Comparison of ENCODE assay signal across 8 cellular contexts in genomic region chr9:109974143-109974917, GRCh38.
DNase-seq lines count a peak whose midpoint lies in the region; ATAC-seq and TF ChIP-seq lines count a peak whose summit lies in the region.

No MANE protein-coding gene starts in this region.

- no peak for TF ChIP-seq POLR2A in heart left ventricle (IDR thresholded peaks at IDR 0.05)
- TF ChIP-seq POLR2A in upper lobe of left lung (IDR thresholded peaks at IDR 0.05), result no peak
- TF ChIP-seq POLR2A in suprapubic skin (IDR thresholded peaks at IDR 0.05), result no peak

- DNase-seq in NOMO-1 (lab: John Stamatoyannopoulos, UW; ENCODE audit: unreplicated experiment in 2 of 2) (peak; percentile 34 to 90), heart left ventricle (peak in 4 of 5 donors; percentile 25 to 79 (median 60)), upper lobe of left lung (no peak), suprapubic skin (ENCODE audit: low spot score in 2 of 2) (no peak), T1000 (lab: John Stamatoyannopoulos, UW) (no peak), NCI-H748 (lab: John Stamatoyannopoulos, UW; ENCODE audit: unreplicated experiment) (no peak)

- no peak for TF ChIP-seq CTCF in heart left ventricle (IDR thresholded peaks at IDR 0.05)
- no peak for TF ChIP-seq CTCF in upper lobe of left lung (IDR thresholded peaks at IDR 0.05)
- TF ChIP-seq CTCF in suprapubic skin (IDR thresholded peaks at IDR 0.05), result no peak

- H3K27me3 ChIP-seq in heart left ventricle (no peaks in the 10 kb centered on the region), upper lobe of left lung (no peaks in the 10 kb centered on the region), suprapubic skin (no peaks in the 10 kb centered on the region)

- 71 to 77% (median 75%) methylated on average over 7 of the region's 7 CpGs for WGBS in heart left ventricle, 4 donors
- 78 to 86% methylated on average over 7 of the region's 7 CpGs for WGBS in upper lobe of left lung, 2 donors
- WGBS in suprapubic skin, result 79% methylated on average over 7 of the region's 7 CpGs

- peak overlapping the region in 4 of 12 donors; percentile 5 to 83 (median 36) for H3K27ac ChIP-seq in heart left ventricle
- H3K27ac ChIP-seq in upper lobe of left lung, result peak overlapping the region in 1 of 4 donors; percentile 12
- no peak overlapping the region for H3K27ac ChIP-seq in suprapubic skin

- H3K4me3 ChIP-seq in heart left ventricle, result no peak overlapping the region
- no peak overlapping the region for H3K4me3 ChIP-seq in upper lobe of left lung
- no peak overlapping the region for H3K4me3 ChIP-seq in suprapubic skin

- intact Hi-C loops in heart left ventricle (cut with DNase I), result no loop called here

- H3K36me3 ChIP-seq in heart left ventricle (no peaks in the 10 kb centered on the region), upper lobe of left lung (no peaks in the 10 kb centered on the region), suprapubic skin (no peaks in the 10 kb centered on the region)

- no peak for TF ChIP-seq EP300 in upper lobe of left lung (IDR thresholded peaks at IDR 0.05)
- TF ChIP-seq EP300 in suprapubic skin (IDR thresholded peaks at IDR 0.05), result no peak

- ATAC-seq in GM18520 (IDR thresholded peaks at IDR 0.05; ENCODE audit: unreplicated experiment) (peak; percentile 77), HG02571 (IDR thresholded peaks at IDR 0.05; ENCODE audit: unreplicated experiment) (peak; percentile 78), heart left ventricle (peak; percentile 70 to 90 (median 80)), upper lobe of left lung (ENCODE audit: low FRiP score in 2 of 2) (no peak)

- H3K9me3 ChIP-seq in heart left ventricle (no peaks in the 10 kb centered on the region), upper lobe of left lung (no peaks in the 10 kb centered on the region), suprapubic skin (no peaks in the 10 kb centered on the region)

- H3K4me1 ChIP-seq in heart left ventricle (peaks cover 0 to 56% (median 26%) of the 10 kb centered on the region in 12 donors), upper lobe of left lung (peaks cover 0 to 6% (median 6%) of the 10 kb centered on the region in 4 donors), suprapubic skin (no peaks in the 10 kb centered on the region)

Comparison
In these comparisons a context has a peak if more than half of its experiments do, and no peak if none do; other contexts are left out.
1. ATAC-seq: peak in GM18520 (single experiment), HG02571 (single experiment) and heart left ventricle (4 of 4); none in upper lobe of left lung (0 of 2).
2. DNase-seq: peak in NOMO-1 (2 of 2) and heart left ventricle (4 of 5); none in upper lobe of left lung (0 of 2), suprapubic skin (0 of 2), T1000 (single experiment) and NCI-H748 (single experiment).